2 cellular contexts compared by ENCODE assay signal in genomic region chr1:89924075-89924474, GRCh38.
DNase-seq lines count a peak whose midpoint lies in the region; ATAC-seq, FAIRE-seq and TF ChIP-seq lines count a peak whose summit lies in the region.
"Not testable (repeated sequence)": the region's sequence is repeated elsewhere in the genome, so short reads cannot be mapped to it uniquely, and the experiment has no call there.

No MANE protein-coding gene starts in this region.

- H3K9ac ChIP-seq in GM12878 (ENCODE audit: control insufficient read depth, insufficient read depth, low read length); endodermal cell (ENCODE audit: extremely low read depth, low read length, poor library complexity, severe bottlenecking): not testable (repeated sequence)

- H3K9me3 Mint-ChIP-seq in endodermal cell: peaks cover 19% of the 10 kb centered on the region

- TF ChIP-seq EP300 in GM12878 (IDR thresholded peaks at IDR 0.05; ENCODE audit: borderline replicate concordance in 1 of 2, control insufficient read depth in 1 of 2, low read depth in 2 of 2, low read length in 2 of 2): not testable (repeated sequence)

- not testable (repeated sequence) for H3K27me3 ChIP-seq in GM12878 (replicated peaks in 1 of 2; ENCODE audit: control insufficient read depth in 2 of 2, insufficient read depth in 2 of 2, low read length in 1 of 2); endodermal cell (ENCODE audit: control insufficient read depth, insufficient read depth, low read length, poor library complexity, severe bottlenecking)

- H3K36me3 Mint-ChIP-seq in endodermal cell (ENCODE audit: low read depth): peaks cover 27% of the 10 kb centered on the region

- in situ Hi-C loops in GM12878 (cut with MboI): not testable (repeated sequence)

- DNase-seq in GM12878 (ENCODE audit: low read depth, low spot score); endodermal cell: not testable (repeated sequence)

- SMC1A ChIA-PET in GM12878 (lab: Charles Lee; ENCODE audit: uncharacterized antibody, unreplicated experiment): not testable (repeated sequence)

- intact Hi-C loops in GM12878 (cut with micrococcal nuclease; ENCODE audit: unreplicated experiment): not testable (repeated sequence)

- not testable (repeated sequence) for ATAC-seq in GM12878

- H3K36me3 ChIP-seq in GM12878 (ENCODE audit: control insufficient read depth in 2 of 2, insufficient read depth in 2 of 2, low read length in 1 of 2): not testable (repeated sequence)
- H3K36me3 ChIP-seq in endodermal cell (ENCODE audit: control insufficient read depth, insufficient read depth, low read length): peaks cover 13% of the 10 kb centered on the region

- H3K27ac ChIP-seq in GM12878 (ENCODE audit: control insufficient read depth, insufficient read depth); endodermal cell (ENCODE audit: low read depth, low read length): not testable (repeated sequence)

- not testable (repeated sequence) for H3K79me2 ChIP-seq in GM12878 (ENCODE audit: control insufficient read depth, insufficient read depth, low read length)

- RAD21 ChIA-PET in GM12878 (lab: Charles Lee; ENCODE audit: unreplicated experiment): not testable (repeated sequence)

- not testable (repeated sequence) for TF ChIP-seq CTCF in GM12878 (IDR thresholded peaks at IDR 0.05 in 2 of 3, conservative IDR thresholded peaks at IDR 0.05 in 1 of 3; ENCODE audit: control insufficient read depth in 2 of 3, extremely low read depth in 1 of 3, insufficient read depth in 1 of 3, low read depth in 3 of 3, low read length in 3 of 3); endodermal cell (conservative IDR thresholded peaks at IDR 0.05)

- H3K27me3 Mint-ChIP-seq in endodermal cell (ENCODE audit: insufficient read depth): not testable (repeated sequence)

- 100% methylated on average over 1 of the region's 1 CpG for WGBS in GM12878 (ENCODE audit: insufficient coverage, insufficient replicate concordance, low lambda C conversion rate, missing lambda C conversion rate)
- WGBS in endodermal cell (ENCODE audit: insufficient coverage in 1 of 2, insufficient read length in 1 of 2), 2 experiments: 88 to 100% methylated on average over 1 of the region's 1 CpG

- not testable (repeated sequence) for H2AFZ ChIP-seq in GM12878 (ENCODE audit: control insufficient read depth, low read depth, low read length)

- BruUV-seq in GM12878 (replicated peaks; lab: Mats Ljungman, UMichigan): not testable (repeated sequence)

- not testable (repeated sequence) for TF ChIP-seq RAD21 in GM12878 (IDR thresholded peaks at IDR 0.05; ENCODE audit: insufficient read depth, low read depth, low read length)

- not testable (repeated sequence) for H3K4me3 Mint-ChIP-seq in endodermal cell

- not testable (repeated sequence) for H3K4me1 ChIP-seq in GM12878 (ENCODE audit: control insufficient read depth, insufficient read depth, low read length); endodermal cell (ENCODE audit: control insufficient read depth, insufficient read depth, low read length)

- not testable (repeated sequence) for H3K4me2 ChIP-seq in GM12878 (ENCODE audit: control insufficient read depth, insufficient read depth)

- not testable (repeated sequence) for H3K4me3 ChIP-seq in GM12878
- peak overlapping the region; percentile 36 for H3K4me3 ChIP-seq in endodermal cell (ENCODE audit: low read length)

- H3K27ac Mint-ChIP-seq in endodermal cell: not testable (repeated sequence)

- TF ChIP-seq POLR2A in GM12878 (IDR thresholded peaks at IDR 0.05; ENCODE audit: low read depth, low read length): not testable (repeated sequence)

- not testable (repeated sequence) for H3K9me3 ChIP-seq in GM12878 (replicated peaks; ENCODE audit: control insufficient read depth, insufficient read depth, low read length)
- peaks cover 16% of the 10 kb centered on the region for H3K9me3 ChIP-seq in endodermal cell (ENCODE audit: control insufficient read depth, low read length)

- CTCF ChIA-PET in GM12878 (lab: Yijun Ruan, JAX): not testable (repeated sequence)

- FAIRE-seq in GM12878 (lab: Jason Lieb, UNC): peak; percentile 18

- not testable (repeated sequence) for H4K20me1 ChIP-seq in GM12878 (ENCODE audit: control insufficient read depth, insufficient read depth)

- POLR2A ChIA-PET in GM12878 (lab: Charles Lee): not testable (repeated sequence)

- peaks cover 17% of the 10 kb centered on the region for H3K4me1 Mint-ChIP-seq in endodermal cell
